18 cellular contexts compared by ENCODE assay signal in the genomic region with DNA sequence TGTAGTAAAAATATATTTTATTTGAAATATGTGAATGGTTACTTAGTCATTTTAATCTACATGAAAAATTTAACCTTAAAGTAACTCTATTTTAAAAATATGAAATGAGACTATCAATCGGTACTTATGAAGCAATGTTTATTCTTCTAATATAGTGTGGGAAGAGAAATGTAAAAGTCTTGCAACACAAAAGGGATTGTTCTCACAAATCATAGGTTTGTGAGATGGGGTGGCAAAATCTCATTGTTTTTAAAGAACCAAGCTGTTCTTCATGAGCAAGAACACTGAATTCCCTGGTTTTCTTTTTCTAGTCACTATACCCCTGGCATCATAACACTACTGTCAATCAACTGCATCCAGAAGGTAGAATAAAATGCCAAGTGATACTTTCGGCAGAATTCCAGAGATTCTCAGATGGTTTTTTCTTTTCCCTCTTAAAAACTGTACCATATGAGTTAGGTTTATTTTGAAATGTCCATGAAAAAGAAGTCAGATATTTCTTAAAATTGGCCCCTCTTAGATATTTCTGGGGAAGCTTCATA. TPM values are rescaled to one million over a fixed set of nuclear protein-coding genes. Genes with fewer than 3 reads are reported as not detected.
DNase-seq lines count a peak whose midpoint lies in the region; ATAC-seq, FAIRE-seq and TF ChIP-seq lines count a peak whose summit lies in the region.
"Had no signal": no experiment of that assay in that cellular context is flagged by ENCODE, and none has a peak within 500 bp of the region (broad histone marks: within the 10 kb centered on the region; RNA-seq: fewer than 3 reads in every experiment).

No MANE protein-coding gene starts in this region.

- in situ Hi-C loops in gastrocnemius medialis (cut with MboI; ENCODE audit: low sequenced_read_pairs in 4 of 4) = no loop called here

- no peaks in the 10 kb centered on the region for H3K9me3 ChIP-seq in gastrocnemius medialis

- DNase-seq in NCI-H446 treated with DMSO at 0.1 percent for 48 hours (lab: John Stamatoyannopoulos, UW) (peak; percentile 58), fibroblast of pulmonary artery (ENCODE audit: low read depth) (peak; percentile 71), NCI-H2171 treated with DMSO at 0.1 percent for 48 hours (lab: John Stamatoyannopoulos, UW) (no peak), gastrocnemius medialis (no peak)
- DNase-seq in stimulated activated effector memory CD8-positive, alpha-beta T cell treated with anti-CD3 and anti-CD28 coated beads, Interleukin-12 subunit alpha, Interleukin-12 subunit beta, amount 100 ng/mL, for 72 hours (ENCODE audit: low spot score in 2 of 2) = no peak
- DNase-seq: Calu3; CD4-positive, alpha-beta memory T cell; COR-L47; DMS53; DMS79 treated with DMSO at 0.1 percent for 48 hours; GDM1; H9 had no signal

- FAIRE-seq in G401.6 (lab: Jason Lieb, UNC) = peak; percentile 84
- FAIRE-seq: GM12878, GM19239 had no signal

- H3K27ac Mint-ChIP-seq in stimulated activated effector memory CD8-positive, alpha-beta T cell treated with anti-CD3 and anti-CD28 coated beads, Interleukin-12 subunit alpha, Interleukin-12 subunit beta, amount 100 ng/mL, for 72 hours = no peak overlapping the region
- H3K27ac Mint-ChIP-seq: CD4-positive, alpha-beta memory T cell; GM23338; H9 had no signal

- no peaks in the 10 kb centered on the region for H3K4me1 ChIP-seq in gastrocnemius medialis

- H3K27me3 ChIP-seq in gastrocnemius medialis = no peaks in the 10 kb centered on the region

- intact Hi-C loops in gastrocnemius medialis (cut with DNase I; ENCODE audit: low total_unique reads) = no loop called here

- TF ChIP-seq CTCF in fibroblast of pulmonary artery (IDR thresholded peaks at IDR 0.05; ENCODE audit: low read length, missing control alignments) (no peak), gastrocnemius medialis (IDR thresholded peaks at IDR 0.05 in 4 of 5, conservative IDR thresholded peaks at IDR 0.05 in 1 of 5) (no peak)

- H3K4me1 Mint-ChIP-seq in stimulated activated effector memory CD8-positive, alpha-beta T cell treated with anti-CD3 and anti-CD28 coated beads, Interleukin-12 subunit alpha, Interleukin-12 subunit beta, amount 100 ng/mL, for 72 hours = no peaks in the 10 kb centered on the region
- H3K4me1 Mint-ChIP-seq: CD4-positive, alpha-beta memory T cell had no signal

- H3K4me3 Mint-ChIP-seq in stimulated activated effector memory CD8-positive, alpha-beta T cell treated with anti-CD3 and anti-CD28 coated beads, Interleukin-12 subunit alpha, Interleukin-12 subunit beta, amount 100 ng/mL, for 72 hours = no peak overlapping the region
- H3K4me3 Mint-ChIP-seq: CD4-positive, alpha-beta memory T cell; GM23338; H9 had no signal

- ATAC-seq in stimulated activated effector memory CD8-positive, alpha-beta T cell treated with anti-CD3 and anti-CD28 coated beads, Interleukin-12 subunit alpha, Interleukin-12 subunit beta, amount 100 ng/mL, for 72 hours = no peak
- no peak for ATAC-seq in gastrocnemius medialis
- ATAC-seq: GM12878, GM23338, HCT116 had no signal

- TF ChIP-seq POLR2A in gastrocnemius medialis (IDR thresholded peaks at IDR 0.05) = no peak

- H3K27ac ChIP-seq in gastrocnemius medialis = no peak overlapping the region

- H3K36me3 ChIP-seq in gastrocnemius medialis = no peaks in the 10 kb centered on the region

- H3K4me3 ChIP-seq in fibroblast of pulmonary artery (replicated peaks; ENCODE audit: low read depth, low read length) = no peak overlapping the region
- H3K4me3 ChIP-seq in gastrocnemius medialis = no peak overlapping the region
- H3K4me3 ChIP-seq: GM12878, GM23338 had no signal

- H3K36me3 Mint-ChIP-seq in stimulated activated effector memory CD8-positive, alpha-beta T cell treated with anti-CD3 and anti-CD28 coated beads, Interleukin-12 subunit alpha, Interleukin-12 subunit beta, amount 100 ng/mL, for 72 hours = no peaks in the 10 kb centered on the region
- H3K36me3 Mint-ChIP-seq: CD4-positive, alpha-beta memory T cell had no signal

- H3K9me3 Mint-ChIP-seq in stimulated activated effector memory CD8-positive, alpha-beta T cell treated with anti-CD3 and anti-CD28 coated beads, Interleukin-12 subunit alpha, Interleukin-12 subunit beta, amount 100 ng/mL, for 72 hours = no peaks in the 10 kb centered on the region
- H3K9me3 Mint-ChIP-seq: GM23338 had no signal

RNA-seq across cellular contexts. Expression of a gene that starts 52.2 kb away (rescaled TPM):
- 1 to 10 TPM in 2 of 4 donors, under 1 TPM in 1, not detected in 1; 0.73 to 1.7 (median 1.1) TPM for total RNA-seq in gastrocnemius medialis
- total RNA-seq: A172, GM12878 had no signal

Comparison
In these comparisons a context has a peak if more than half of its experiments do, and no peak if none do; other contexts are left out.
1. DNase-seq: peak in NCI-H446 treated with DMSO at 0.1 percent for 48 hours (single experiment) and fibroblast of pulmonary artery (single experiment); none in stimulated activated effector memory CD8-positive, alpha-beta T cell treated with anti-CD3 and anti-CD28 coated beads, Interleukin-12 subunit alpha, Interleukin-12 subunit beta, amount 100 ng/mL, for 72 hours (0 of 2), NCI-H2171 treated with DMSO at 0.1 percent for 48 hours (single experiment) and gastrocnemius medialis (0 of 2).